ENCODE assay signal across 20 cellular contexts in the genomic region with DNA sequence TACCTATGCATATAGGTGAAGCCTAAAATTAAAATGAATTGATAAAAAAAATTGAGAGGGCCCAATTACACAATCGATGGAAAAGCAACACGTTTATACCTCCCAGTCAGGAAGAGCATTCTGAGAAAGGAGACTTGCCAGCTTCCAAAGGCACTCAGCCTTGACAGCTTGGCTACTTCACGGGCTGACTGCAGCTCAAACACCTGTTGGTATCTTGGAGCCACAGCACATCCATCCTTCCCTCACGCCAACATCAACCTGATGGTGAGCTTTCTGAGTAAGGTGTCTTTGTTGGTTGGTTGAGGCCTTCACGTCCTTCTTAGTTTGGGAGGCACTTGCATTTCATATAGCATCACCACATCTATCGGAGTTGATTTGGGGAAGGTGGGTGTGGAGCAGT.
DNase-seq lines count a peak whose midpoint lies in the region; ATAC-seq, FAIRE-seq and TF ChIP-seq lines count a peak whose summit lies in the region.
"Had no signal": no experiment of that assay in that cellular context is flagged by ENCODE, and none has a peak within 500 bp of the region (broad histone marks: within the 10 kb centered on the region; RNA-seq: fewer than 3 reads in every experiment).

No MANE protein-coding gene starts in this region.

- H3K9ac ChIP-seq in BLaER1 treated with 17β-estradiol and CSF1 and Interleukin-3, amounts not matched to agents 10 nM and 100 nM, result no peak overlapping the region
- peak overlapping the region; percentile 48 for H3K9ac ChIP-seq in keratinocyte (ENCODE audit: control insufficient read depth, extremely low read depth, insufficient read depth, low read length)
- H3K9ac ChIP-seq: neural progenitor cell had no signal

- POLR2A ChIA-PET in WTC11 (lab: Charles Lee), result no interaction called here

- H3K4me3 Mint-ChIP-seq in WTC11 (no peak overlapping the region), CD14-positive monocyte (no peak overlapping the region), endothelial cell (ENCODE audit: unreplicated experiment) (no peak overlapping the region)
- H3K4me3 Mint-ChIP-seq: CD8-positive, alpha-beta T cell; neural progenitor cell had no signal

- no peaks in the 10 kb centered on the region for H3K27me3 ChIP-seq in BLaER1 treated with 17β-estradiol and CSF1 and Interleukin-3, amounts not matched to agents 10 nM and 100 nM
- peaks cover 4% of the 10 kb centered on the region for H3K27me3 ChIP-seq in keratinocyte (ENCODE audit: control insufficient read depth, extremely low read depth, insufficient read depth, low read length)
- H3K27me3 ChIP-seq: neural progenitor cell, tibial nerve had no signal

- FAIRE-seq in keratinocyte (lab: Jason Lieb, UNC), result no peak
- FAIRE-seq: islet of Langerhans had no signal

- intact Hi-C loops in CD14-positive monocyte (cut with micrococcal nuclease) (no loop called here), sciatic nerve (cut with DNase I) (no loop called here)

- no peak overlapping the region for H2AFZ ChIP-seq in keratinocyte (ENCODE audit: control insufficient read depth, low read length)
- H2AFZ ChIP-seq: neural progenitor cell had no signal

- H3K4me1 Mint-ChIP-seq in WTC11 (peaks cover 82% of the 10 kb centered on the region), CD14-positive monocyte (peaks cover 22% of the 10 kb centered on the region), endothelial cell (ENCODE audit: unreplicated experiment) (peaks cover 7% of the 10 kb centered on the region)

- no peaks in the 10 kb centered on the region for H3K36me3 ChIP-seq in BLaER1 treated with 17β-estradiol and CSF1 and Interleukin-3, amounts not matched to agents 10 nM and 100 nM
- peaks cover 2 to 6% of the 10 kb centered on the region in 2 experiments for H3K36me3 ChIP-seq in keratinocyte (ENCODE audit: control insufficient read depth in 2 of 2, extremely low read depth in 1 of 2, insufficient read depth in 2 of 2, low read length in 2 of 2)
- H3K36me3 ChIP-seq: neural progenitor cell, tibial nerve had no signal

- ATAC-seq in WTC11, result no peak
- ATAC-seq in sciatic nerve, result no peak
- ATAC-seq: CD8-positive, alpha-beta T cell; right cardiac atrium had no signal

- peaks cover 77% of the 10 kb centered on the region for H3K79me2 ChIP-seq in keratinocyte (ENCODE audit: control insufficient read depth, insufficient read depth, low read length)

- CTCF ChIA-PET in WTC11 (lab: Charles Lee), result interaction anchor here (1.1 kb wide), 1 partner anchor 25 kb away, joined by 3 read pairs; no protein-coding TSS in a partner anchor

- H3K4me1 ChIP-seq in BLaER1 treated with 17β-estradiol and CSF1 and Interleukin-3, amounts not matched to agents 10 nM and 100 nM, result peaks cover 0 to 55% (median 33%) of the 10 kb centered on the region in 10 experiments; a peak in 15 of 20 replicates
- H3K4me1 ChIP-seq in keratinocyte (ENCODE audit: control insufficient read depth, extremely low read depth, insufficient read depth, low read length), result peaks cover 45% of the 10 kb centered on the region
- H3K4me1 ChIP-seq: neural progenitor cell, tibial nerve had no signal

- H3K27ac ChIP-seq in BLaER1 treated with 17β-estradiol and CSF1 and Interleukin-3, amounts not matched to agents 10 nM and 100 nM, result no peak overlapping the region
- H3K27ac ChIP-seq in keratinocyte (ENCODE audit: control insufficient read depth, insufficient read depth, low read length), result peak overlapping the region; percentile 33
- H3K27ac ChIP-seq: neural progenitor cell, tibial nerve had no signal

- no peaks in the 10 kb centered on the region for H3K27me3 Mint-ChIP-seq in WTC11 (ENCODE audit: low read depth)
- peaks cover 0 to 52% (median 0%) of the 10 kb centered on the region in 3 donors for H3K27me3 Mint-ChIP-seq in CD14-positive monocyte (ENCODE audit: low read depth in 3 of 3)
- peaks cover 2% of the 10 kb centered on the region for H3K27me3 Mint-ChIP-seq in endothelial cell (ENCODE audit: unreplicated experiment)

- no peaks in the 10 kb centered on the region for H4K20me1 ChIP-seq in BLaER1 treated with 17β-estradiol and CSF1 and Interleukin-3, amounts not matched to agents 10 nM and 100 nM
- H4K20me1 ChIP-seq in keratinocyte (ENCODE audit: control insufficient read depth, extremely low read depth, insufficient read depth, low read length), result no peaks in the 10 kb centered on the region

- H3K36me3 Mint-ChIP-seq in WTC11 (peaks cover 14% of the 10 kb centered on the region), CD14-positive monocyte (peaks cover 0 to 1% of the 10 kb centered on the region in 2 donors), endothelial cell (ENCODE audit: low read depth, unreplicated experiment) (no peaks in the 10 kb centered on the region)
- H3K36me3 Mint-ChIP-seq: CD8-positive, alpha-beta T cell had no signal

- H3K9me3 Mint-ChIP-seq in WTC11 (no peaks in the 10 kb centered on the region), CD14-positive monocyte (peaks cover 0 to 1% (median 0%) of the 10 kb centered on the region in 7 donors), endothelial cell (ENCODE audit: unreplicated experiment) (no peaks in the 10 kb centered on the region)
- H3K9me3 Mint-ChIP-seq: CD8-positive, alpha-beta T cell had no signal

- 0 out of 22 replicates have a peak, but pooled peaks cover 0 to 1% (median 0%) of the 10 kb centered on the region in 11 experiments for H3K9me3 ChIP-seq in BLaER1 treated with 17β-estradiol and CSF1 and Interleukin-3, amounts not matched to agents 10 nM and 100 nM (replicated peaks in 1 of 11)
- no peaks in the 10 kb centered on the region for H3K9me3 ChIP-seq in keratinocyte (ENCODE audit: control insufficient read depth, low read depth, low read length)
- H3K9me3 ChIP-seq: tibial nerve had no signal

- H3K4me2 ChIP-seq in BLaER1 treated with 17β-estradiol and CSF1 and Interleukin-3, amounts not matched to agents 10 nM and 100 nM, result peak overlapping the region in 6 of 11 experiments; percentile 1 to 19 (median 5); a peak in 6 of 22 replicates
- peak overlapping the region; percentile 71 for H3K4me2 ChIP-seq in keratinocyte (ENCODE audit: control insufficient read depth, extremely low read depth, insufficient read depth, low read depth, low read length)
- H3K4me2 ChIP-seq: neural progenitor cell had no signal

- dilution Hi-C loops in keratinocyte (cut with MboI; ENCODE audit: extremely low pct_ligation_motif_present, low sequenced_read_pairs), result no loop called here

- H3K27ac Mint-ChIP-seq in WTC11, result peak overlapping the region; percentile 72
- H3K27ac Mint-ChIP-seq in CD14-positive monocyte, result no peak overlapping the region
- H3K27ac Mint-ChIP-seq in endothelial cell (ENCODE audit: unreplicated experiment), result no peak overlapping the region
- H3K27ac Mint-ChIP-seq: CD8-positive, alpha-beta T cell; neural progenitor cell had no signal

- DNase-seq in NCI-H82 (lab: John Stamatoyannopoulos, UW), result peak; percentile 11
- DNase-seq in NCI-H82 treated with DMSO at 0.1 percent for 48 hours (lab: John Stamatoyannopoulos, UW; ENCODE audit: unreplicated experiment), result no peak
- no peak for DNase-seq in WTC11 (ENCODE audit: low spot score)
- DNase-seq in keratinocyte (ENCODE audit: low read depth, low spot score), result no peak
- no peak for DNase-seq in CD14-positive monocyte (ENCODE audit: low spot score)
- no peak for DNase-seq in endothelial cell (ENCODE audit: low spot score)
- no peak for DNase-seq in sciatic nerve (ENCODE audit: low spot score)
- DNase-seq: activated CD8-positive, alpha-beta memory T cell treated with anti-CD3 and anti-CD28 coated beads, Interleukin-2, amount 50 U/mL, for 48 hours; anterior cingulate cortex; CD8-positive, alpha-beta T cell; cortex of kidney; erythroblast; GOT3; NCI-H1694; NCI-H446 treated with DMSO at 0.1 percent for 48 hours; right cardiac atrium had no signal

- H3K4me3 ChIP-seq in BLaER1 treated with 17β-estradiol and CSF1 and Interleukin-3, amounts not matched to agents 10 nM and 100 nM, result no peak overlapping the region
- peak overlapping the region in 2 of 3 experiments; percentile 8 to 52 for H3K4me3 ChIP-seq in keratinocyte (ENCODE audit: control insufficient read depth in 2 of 3, extremely low read depth in 1 of 3, insufficient read depth in 2 of 3, low read depth in 1 of 3, low read length in 3 of 3)
- H3K4me3 ChIP-seq: neural progenitor cell, tibial nerve had no signal

- no peaks in the 10 kb centered on the region for H3K9me1 ChIP-seq in keratinocyte (ENCODE audit: control insufficient read depth, extremely low read depth, insufficient read depth, low read length)

- no peak for TF ChIP-seq CTCF in WTC11 (IDR thresholded peaks at IDR 0.05)
- TF ChIP-seq CTCF in keratinocyte (optimal IDR thresholded peaks at IDR 0.05 in 1 of 3, IDR thresholded peaks at IDR 0.05 in 1 of 3, conservative IDR thresholded peaks at IDR 0.05 in 1 of 3; ENCODE audit: extremely low read depth in 1 of 3, insufficient read depth in 2 of 3, low read length in 3 of 3), result no peak
- TF ChIP-seq CTCF in CD14-positive monocyte (IDR thresholded peaks at IDR 0.05), result no peak
- no peak for TF ChIP-seq CTCF in endothelial cell (IDR thresholded peaks at IDR 0.05; ENCODE audit: unreplicated experiment)

TF ChIP-seq in WTC11, 78 proteins besides CTCF, POLR2A, EP300 and RAD21 (continues in another document):
- TF ChIP-seq ZNF423 (CRISPR knock-in tag; IDR thresholded peaks at IDR 0.05), result no peak
- TF ChIP-seq ZBTB21 (CRISPR knock-in tag; IDR thresholded peaks at IDR 0.05; ENCODE audit: borderline replicate concordance), result no peak
- TF ChIP-seq, protein P1, sequence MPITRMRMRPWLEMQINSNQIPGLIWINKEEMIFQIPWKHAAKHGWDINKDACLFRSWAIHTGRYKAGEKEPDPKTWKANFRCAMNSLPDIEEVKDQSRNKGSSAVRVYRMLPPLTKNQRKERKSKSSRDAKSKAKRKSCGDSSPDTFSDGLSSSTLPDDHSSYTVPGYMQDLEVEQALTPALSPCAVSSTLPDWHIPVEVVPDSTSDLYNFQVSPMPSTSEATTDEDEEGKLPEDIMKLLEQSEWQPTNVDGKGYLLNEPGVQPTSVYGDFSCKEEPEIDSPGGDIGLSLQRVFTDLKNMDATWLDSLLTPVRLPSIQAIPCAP (CRISPR knock-in tag; IDR thresholded peaks at IDR 0.05), result no peak
- TF ChIP-seq ZNF416 (CRISPR knock-in tag; IDR thresholded peaks at IDR 0.05), result no peak
- no peak for TF ChIP-seq ESRRA (CRISPR knock-in tag; IDR thresholded peaks at IDR 0.05; ENCODE audit: borderline replicate concordance)
- no peak for TF ChIP-seq SMAD4 (CRISPR knock-in tag; IDR thresholded peaks at IDR 0.05)
- TF ChIP-seq MYBL2 (CRISPR knock-in tag; IDR thresholded peaks at IDR 0.05), result no peak
- no peak for TF ChIP-seq PREB (CRISPR knock-in tag; IDR thresholded peaks at IDR 0.05; ENCODE audit: borderline replicate concordance)

Comparison
In these comparisons a context has a peak if more than half of its experiments do, and no peak if none do; other contexts are left out.
1. H3K4me3 ChIP-seq: peak in keratinocyte (2 of 3); none in BLaER1 treated with 17β-estradiol and CSF1 and Interleukin-3, amounts not matched to agents 10 nM and 100 nM (0 of 10).